In genomic region chr22:38097058-38097457, GRCh38 we compare ENCODE assay signal across 1 cellular context.
TF ChIP-seq lines count a peak whose summit lies in the region.

No MANE protein-coding gene starts in this region.

TF ChIP-seq in K562, 482 proteins besides CTCF, POLR2A, EP300 and RAD21:
- no peak for TF ChIP-seq ZNF766 (CRISPR knock-in tag; conservative IDR thresholded peaks at IDR 0.05)
